9 cellular contexts compared by ENCODE assay signal in genomic region chr17:5283531-5284315, GRCh38.
DNase-seq lines count a peak whose midpoint lies in the region; ATAC-seq and TF ChIP-seq lines count a peak whose summit lies in the region.
"Had no signal": no experiment of that assay in that cellular context is flagged by ENCODE, and none has a peak within 500 bp of the region (broad histone marks: within the 10 kb centered on the region; RNA-seq: fewer than 3 reads in every experiment).

No MANE protein-coding gene starts in this region.

- H3K4me1 ChIP-seq in ACC112 (ENCODE audit: control insufficient read depth, insufficient read depth, low read length, unreplicated experiment), result peaks cover 12% of the 10 kb centered on the region

- no peak overlapping the region for H3K27ac ChIP-seq in ACC112 (ENCODE audit: low read depth, low read length)
- H3K27ac ChIP-seq: SJSA1 had no signal

- H3K4me3 ChIP-seq in ACC112 (ENCODE audit: low read depth, low read length), result peak overlapping the region; percentile 88
- H3K4me3 ChIP-seq in HFF-Myc (replicated peaks; ENCODE audit: low read depth, low read length), result peak overlapping the region; percentile 79

- H3K9me3 Mint-ChIP-seq in memory B cell, result no peaks in the 10 kb centered on the region

- peaks cover 32% of the 10 kb centered on the region for H3K4me1 Mint-ChIP-seq in memory B cell

- H3K27me3 ChIP-seq in ACC112 (ENCODE audit: insufficient read depth, low read length), result no peaks in the 10 kb centered on the region
- H3K27me3 ChIP-seq: SJSA1 had no signal

- 0 out of 2 replicates have a peak, but pooled peaks cover 4% of the 10 kb centered on the region for H3K36me3 ChIP-seq in ACC112 (ENCODE audit: insufficient read depth, low read length)

- no peak overlapping the region for H2AFZ ChIP-seq in ACC112 (ENCODE audit: low read length, unreplicated experiment)

- H3K79me2 ChIP-seq in ACC112 (ENCODE audit: control insufficient read depth, insufficient read depth, low read length, unreplicated experiment), result peaks cover 58% of the 10 kb centered on the region

- DNase-seq in HFF-Myc (ENCODE audit: extremely low read depth, low read depth) (no peak), amniotic epithelial cell (ENCODE audit: low read depth) (peak; percentile 44), memory B cell (ENCODE audit: low spot score in 2 of 2) (no peak), HuH-7.5 (ENCODE audit: low spot score) (no peak), RPMI8226 (no peak)
- no peak for DNase-seq in activated CD8-positive, alpha-beta memory T cell treated with anti-CD3 and anti-CD28 coated beads for 24 hours

- no peak for TF ChIP-seq CTCF in HFF-Myc (IDR thresholded peaks at IDR 0.05; ENCODE audit: low read depth, low read length, missing control alignments)

- H3K36me3 Mint-ChIP-seq in memory B cell, result peaks cover 10% of the 10 kb centered on the region

- H3K27me3 Mint-ChIP-seq in memory B cell, result no peaks in the 10 kb centered on the region

- no peak for ATAC-seq in memory B cell (ENCODE audit: low read depth)
- no peak for ATAC-seq in HG02571 (IDR thresholded peaks at IDR 0.05; ENCODE audit: unreplicated experiment)

- peak overlapping the region; percentile 92 for H3K27ac Mint-ChIP-seq in memory B cell

- peak overlapping the region; percentile 91 for H3K4me3 Mint-ChIP-seq in memory B cell
